9 cellular contexts compared by ENCODE assay signal in the genomic region with DNA sequence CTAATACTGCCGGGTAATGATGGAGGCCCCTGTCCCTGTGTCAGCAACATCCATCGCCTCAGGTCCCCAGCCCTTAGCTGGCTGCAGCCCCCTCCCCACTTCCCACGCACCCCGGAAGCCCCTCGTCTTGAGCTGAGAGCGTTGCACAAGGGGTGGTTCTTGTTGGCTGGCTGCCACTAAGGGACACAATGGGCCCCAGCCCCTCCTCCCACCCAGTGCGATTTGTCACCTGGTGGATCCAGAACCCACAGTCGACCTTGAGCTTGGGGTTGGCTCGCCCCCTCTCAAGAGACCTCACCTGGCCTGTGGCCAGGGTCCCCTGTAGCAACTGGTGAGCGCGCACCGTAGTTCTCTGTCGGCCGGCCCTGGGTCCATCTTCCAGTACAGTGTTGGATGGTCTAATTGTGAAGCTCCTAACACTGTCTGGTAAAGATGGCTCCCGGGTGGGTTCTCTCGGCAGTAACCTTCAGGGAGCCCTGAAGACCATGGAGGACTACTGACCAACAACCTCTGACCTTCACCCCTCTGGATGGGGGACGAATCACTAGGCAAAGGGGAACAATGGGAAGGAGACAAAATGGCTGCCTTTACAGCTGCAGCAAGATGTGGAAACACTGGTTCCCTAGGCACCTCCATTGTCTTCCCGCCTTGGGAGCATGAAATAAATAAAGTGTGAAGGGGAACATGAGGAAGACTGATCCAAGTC. TPM values are rescaled to one million over a fixed set of nuclear protein-coding genes. Genes with fewer than 3 reads are reported as not detected.
DNase-seq lines count a peak whose midpoint lies in the region; ATAC-seq and TF ChIP-seq lines count a peak whose summit lies in the region.
"Had no signal": no experiment of that assay in that cellular context is flagged by ENCODE, and none has a peak within 500 bp of the region (broad histone marks: within the 10 kb centered on the region; RNA-seq: fewer than 3 reads in every experiment).

No MANE protein-coding gene starts in this region.

- H3K9me3 ChIP-seq in psoas muscle, result no peaks in the 10 kb centered on the region

- intact Hi-C loops in psoas muscle (cut with DNase I), result loop anchor here (1.0 to 5.0 kb wide), 2 partner anchors 40 to 42 kb away; no protein-coding TSS in a partner anchor

- no peaks in the 10 kb centered on the region for H3K27me3 ChIP-seq in foreskin keratinocyte
- H3K27me3 ChIP-seq in psoas muscle (ENCODE audit: insufficient read depth in 3 of 3, low read length in 2 of 3), result no peaks in the 10 kb centered on the region

- H3K36me3 ChIP-seq in psoas muscle (ENCODE audit: insufficient read depth in 1 of 2, low read depth in 1 of 2), result peaks cover 16 to 42% of the 10 kb centered on the region in 2 donors

- H3K4me1 ChIP-seq in foreskin keratinocyte (peaks cover 15% of the 10 kb centered on the region), psoas muscle (peaks cover 21% of the 10 kb centered on the region)

- H3K4me3 ChIP-seq in psoas muscle, result no peak overlapping the region

- H3K27ac ChIP-seq in foreskin keratinocyte (peak overlapping the region; percentile 63), psoas muscle (peak overlapping the region; percentile 85)

- TF ChIP-seq CTCF in foreskin keratinocyte (conservative IDR thresholded peaks at IDR 0.05), result no peak
- no peak for TF ChIP-seq CTCF in psoas muscle (IDR thresholded peaks at IDR 0.05)

- no peak for ATAC-seq in foreskin keratinocyte
- ATAC-seq in psoas muscle, result no peak
- ATAC-seq in GM18873 (IDR thresholded peaks at IDR 0.05; ENCODE audit: low FRiP score, unreplicated experiment), result no peak
- ATAC-seq in GM19397 (IDR thresholded peaks at IDR 0.05; ENCODE audit: unreplicated experiment), result no peak

- DNase-seq in DMS53 (lab: John Stamatoyannopoulos, UW), result peak; percentile 86
- no peak for DNase-seq in DMS53 treated with DMSO at 0.1 percent for 48 hours (lab: John Stamatoyannopoulos, UW; ENCODE audit: unreplicated experiment)
- peak; percentile 56 for DNase-seq in NCI-H345 treated with DMSO at 0.1 percent for 48 hours (lab: John Stamatoyannopoulos, UW; ENCODE audit: unreplicated experiment)
- no peak for DNase-seq in foreskin keratinocyte
- peak in 1 of 2 donors; percentile 27 for DNase-seq in psoas muscle
- DNase-seq in CD1c-positive myeloid dendritic cell (ENCODE audit: extremely low spot score), result no peak

- WGBS in psoas muscle, 3 donors, result 72 to 77% (median 77%) methylated on average over 17 to 18 of the region's 18 CpGs

RNA-seq across cellular contexts. Expression of a gene that starts 6.6 kb away (rescaled TPM):
- total RNA-seq in foreskin keratinocyte, result 267 and 290 TPM in 2 replicates
- 271 and 299 TPM in 2 replicates for polyA plus RNA-seq in foreskin keratinocyte
- total RNA-seq in psoas muscle, result 100 to 1,000 TPM; 137 to 278 (median 180) TPM
- polyA plus RNA-seq in psoas muscle, result 100 to 1,000 TPM; 176 to 381 (median 208) TPM

RNA-seq across cellular contexts. Expression of a gene that starts 6.8 kb away (rescaled TPM):
- total RNA-seq in foreskin keratinocyte (103 and 111 TPM in 2 replicates), psoas muscle (10 to 100 TPM; 30.1 to 59.4 (median 44.8) TPM)
- polyA plus RNA-seq in foreskin keratinocyte (115 and 133 TPM in 2 replicates), psoas muscle (10 to 100 TPM; 26.6 to 66.5 (median 50.4) TPM)

RNA-seq across cellular contexts. Expression of a gene that starts 12.7 kb away (rescaled TPM):
- total RNA-seq in foreskin keratinocyte, result 22.5 and 23.2 TPM in 2 replicates
- polyA plus RNA-seq in foreskin keratinocyte, result 21.8 and 24.9 TPM in 2 replicates
- 1 to 10 TPM; 3.6 to 7.6 (median 4.6) TPM for total RNA-seq in psoas muscle
- polyA plus RNA-seq in psoas muscle, result 1 to 10 TPM; 1.3 to 2.6 (median 2.1) TPM

RNA-seq across cellular contexts. Expression of a gene that starts 20.1 kb away (rescaled TPM):
- total RNA-seq in foreskin keratinocyte, result 119 and 147 TPM in 2 replicates
- polyA plus RNA-seq in foreskin keratinocyte, result 177 and 232 TPM in 2 replicates
- total RNA-seq in psoas muscle, result 100 to 1,000 TPM in 2 of 4 donors, 10 to 100 TPM in 2; 80.4 to 110 (median 95.6) TPM
- 100 to 1,000 TPM; 223 to 269 (median 247) TPM for polyA plus RNA-seq in psoas muscle
- total RNA-seq: A172 had no signal

RNA-seq across cellular contexts. Expression of a gene that starts 20.3 kb away (rescaled TPM):
- total RNA-seq in foreskin keratinocyte (not detected in 2 replicates), psoas muscle (not detected)
- polyA plus RNA-seq in foreskin keratinocyte (not detected in 2 replicates), psoas muscle (not detected)
- total RNA-seq: A172 had no signal

Comparison
In these comparisons a context has a peak if more than half of its experiments do, and no peak if none do; other contexts are left out.
1. DNase-seq: peak in DMS53 (single experiment) and NCI-H345 treated with DMSO at 0.1 percent for 48 hours (single experiment); none in DMS53 treated with DMSO at 0.1 percent for 48 hours (single experiment), foreskin keratinocyte (0 of 2) and CD1c-positive myeloid dendritic cell (single experiment).